ENCODE assay signal across 3 cellular contexts in genomic region chr20:52838510-52839241, GRCh38.
TF ChIP-seq lines count a peak whose summit lies in the region.

No MANE protein-coding gene starts in this region.

TF ChIP-seq in HepG2, 621 proteins besides CTCF, POLR2A, EP300 and RAD21:
- TF ChIP-seq SNAI1 (CRISPR knock-in tag; IDR thresholded peaks at IDR 0.05; ENCODE audit: borderline replicate concordance) = no peak
- no peak for TF ChIP-seq ZSCAN9 (CRISPR knock-in tag; IDR thresholded peaks at IDR 0.05; ENCODE audit: borderline replicate concordance)
- TF ChIP-seq MAZ (IDR thresholded peaks at IDR 0.05; ENCODE audit: borderline replicate concordance, low read depth, low read length) = no peak
- no peak for TF ChIP-seq MAZ (CRISPR knock-in tag; IDR thresholded peaks at IDR 0.05; ENCODE audit: low read depth)
- no peak for TF ChIP-seq U2AF1 (optimal IDR thresholded peaks at IDR 0.05; ENCODE audit: low read depth, low read length)
- TF ChIP-seq, protein P1, sequence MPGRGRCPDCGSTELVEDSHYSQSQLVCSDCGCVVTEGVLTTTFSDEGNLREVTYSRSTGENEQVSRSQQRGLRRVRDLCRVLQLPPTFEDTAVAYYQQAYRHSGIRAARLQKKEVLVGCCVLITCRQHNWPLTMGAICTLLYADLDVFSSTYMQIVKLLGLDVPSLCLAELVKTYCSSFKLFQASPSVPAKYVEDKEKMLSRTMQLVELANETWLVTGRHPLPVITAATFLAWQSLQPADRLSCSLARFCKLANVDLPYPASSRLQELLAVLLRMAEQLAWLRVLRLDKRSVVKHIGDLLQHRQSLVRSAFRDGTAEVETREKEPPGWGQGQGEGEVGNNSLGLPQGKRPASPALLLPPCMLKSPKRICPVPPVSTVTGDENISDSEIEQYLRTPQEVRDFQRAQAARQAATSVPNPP (CRISPR knock-in tag; IDR thresholded peaks at IDR 0.05) = no peak
- TF ChIP-seq SUZ12 (IDR thresholded peaks at IDR 0.05; ENCODE audit: low read depth, low read length) = no peak
- no peak for TF ChIP-seq KLF12 (CRISPR knock-in tag; IDR thresholded peaks at IDR 0.05; ENCODE audit: borderline replicate concordance)
- TF ChIP-seq RFX3 (CRISPR knock-in tag; IDR thresholded peaks at IDR 0.05) = no peak
- TF ChIP-seq HNRNPK (IDR thresholded peaks at IDR 0.05; ENCODE audit: low read depth, low read length, poor library complexity, severe bottlenecking) = peak; percentile 99
- no peak for TF ChIP-seq ZC3H4 (CRISPR knock-in tag; IDR thresholded peaks at IDR 0.05; ENCODE audit: borderline replicate concordance)
- TF ChIP-seq ZNF879 (CRISPR knock-in tag; IDR thresholded peaks at IDR 0.05) = no peak
- peak; percentile 86; the same call in 1 of the 2 replicates for TF ChIP-seq PCBP1 (IDR thresholded peaks at IDR 0.05; ENCODE audit: borderline replicate concordance, low read depth, low read length)

TF ChIP-seq in K562, 482 proteins besides CTCF, POLR2A, EP300 and RAD21:
- peak; percentile 58 for TF ChIP-seq PCBP2 (IDR thresholded peaks at IDR 0.05; ENCODE audit: low read depth, low read length, poor library complexity, severe bottlenecking)
- no peak for TF ChIP-seq HNRNPUL1 (IDR thresholded peaks at IDR 0.05; ENCODE audit: low read length)
- TF ChIP-seq HNRNPK (IDR thresholded peaks at IDR 0.05; ENCODE audit: low read depth, low read length, poor library complexity, severe bottlenecking) = peak; percentile 60

TF ChIP-seq in H1, 55 proteins besides CTCF, POLR2A, EP300 and RAD21:
- no peak for TF ChIP-seq PHF8 (conservative IDR thresholded peaks at IDR 0.05; ENCODE audit: low read depth, low read length)
- no peak for TF ChIP-seq RBBP5 (IDR thresholded peaks at IDR 0.05; ENCODE audit: borderline replicate concordance, low read depth, low read length)
- TF ChIP-seq CHD7 (IDR thresholded peaks at IDR 0.05; ENCODE audit: insufficient replicate concordance, low read length) = no peak
- no peak for TF ChIP-seq CBX5 (IDR thresholded peaks at IDR 0.05; ENCODE audit: low read depth, low read length)
- TF ChIP-seq NRF1 (IDR thresholded peaks at IDR 0.05; ENCODE audit: low read depth, low read length) = no peak
- TF ChIP-seq FOSL1 (IDR thresholded peaks at IDR 0.05; ENCODE audit: insufficient read depth, low read depth, low read length) = no peak
- no peak for TF ChIP-seq CTBP2 (IDR thresholded peaks at IDR 0.05; ENCODE audit: borderline replicate concordance, insufficient read depth, insufficient read length, low read length)
- TF ChIP-seq KDM4A (IDR thresholded peaks at IDR 0.05; ENCODE audit: low read depth, low read length, severe bottlenecking) = no peak
- TF ChIP-seq, protein P2, sequence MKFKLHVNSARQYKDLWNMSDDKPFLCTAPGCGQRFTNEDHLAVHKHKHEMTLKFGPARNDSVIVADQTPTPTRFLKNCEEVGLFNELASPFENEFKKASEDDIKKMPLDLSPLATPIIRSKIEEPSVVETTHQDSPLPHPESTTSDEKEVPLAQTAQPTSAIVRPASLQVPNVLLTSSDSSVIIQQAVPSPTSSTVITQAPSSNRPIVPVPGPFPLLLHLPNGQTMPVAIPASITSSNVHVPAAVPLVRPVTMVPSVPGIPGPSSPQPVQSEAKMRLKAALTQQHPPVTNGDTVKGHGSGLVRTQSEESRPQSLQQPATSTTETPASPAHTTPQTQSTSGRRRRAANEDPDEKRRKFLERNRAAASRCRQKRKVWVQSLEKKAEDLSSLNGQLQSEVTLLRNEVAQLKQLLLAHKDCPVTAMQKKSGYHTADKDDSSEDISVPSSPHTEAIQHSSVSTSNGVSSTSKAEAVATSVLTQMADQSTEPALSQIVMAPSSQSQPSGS (IDR thresholded peaks at IDR 0.05; ENCODE audit: low read length) = no peak
- no peak for TF ChIP-seq HDAC6 (IDR thresholded peaks at IDR 0.05; ENCODE audit: low read depth, low read length)
- no peak for TF ChIP-seq CREB1 (IDR thresholded peaks at IDR 0.05)
- no peak for TF ChIP-seq ZNF274 (IDR thresholded peaks at IDR 0.05; ENCODE audit: borderline replicate concordance, extremely low read depth, low read length)
- no peak for TF ChIP-seq SAP30 (IDR thresholded peaks at IDR 0.05; ENCODE audit: insufficient read depth, insufficient replicate concordance, low read length)
- TF ChIP-seq GABPA (IDR thresholded peaks at IDR 0.05; ENCODE audit: borderline replicate concordance, insufficient read depth, low read length) = no peak
- no peak for TF ChIP-seq SP4 (IDR thresholded peaks at IDR 0.05; ENCODE audit: low read length)
- TF ChIP-seq YY1 (IDR thresholded peaks at IDR 0.05; ENCODE audit: low read depth, low read length) = no peak
- TF ChIP-seq SRF (IDR thresholded peaks at IDR 0.05; ENCODE audit: low read depth, low read length) = no peak
- TF ChIP-seq SIRT6 (IDR thresholded peaks at IDR 0.05; ENCODE audit: low read length) = no peak
